ENCODE assay signal across 21 cellular contexts in the genomic region with DNA sequence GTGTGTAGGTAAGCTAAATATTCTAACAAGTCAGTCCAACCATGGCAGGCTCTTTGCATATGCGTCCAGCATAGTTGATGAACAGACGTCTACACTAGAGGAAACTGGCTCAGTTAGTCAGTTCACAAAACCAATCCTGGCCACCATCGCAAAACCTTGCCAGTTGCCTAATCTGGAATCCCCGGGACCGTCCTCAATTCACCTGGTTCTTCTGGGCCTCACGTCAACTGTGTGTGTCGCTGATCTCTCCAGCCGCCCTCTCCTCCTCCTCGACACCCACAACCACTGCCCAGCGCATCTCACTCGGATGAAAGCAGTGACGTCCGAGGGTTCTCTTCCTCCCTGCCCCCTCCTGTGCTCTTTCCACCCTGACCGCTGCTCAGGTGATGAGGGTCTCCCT.
"Had no signal": no experiment of that assay in that cellular context is flagged by ENCODE, and none has a peak within 500 bp of the region (broad histone marks: within the 10 kb centered on the region; RNA-seq: fewer than 3 reads in every experiment).

No MANE protein-coding gene starts in this region.

- H3K27ac ChIP-seq: coronary artery, esophagus squamous epithelium, gastroesophageal sphincter, sigmoid colon, stomach, suprapubic skin, tibial nerve, WERI-Rb-1 had no signal

- ATAC-seq: activated CD8-positive, alpha-beta T cell treated with anti-CD3 and anti-CD28 coated beads, Interleukin-2, amount 10 ng/mL, durations not matched to agents 7 days and 5 days; activated T-helper 17 cell treated with anti-CD3 and anti-CD28 coated beads, Interleukin-2, amount 50 U/mL, for 72 hours; gastroesophageal sphincter; mucosa of descending colon; stimulated activated memory B cell treated with anti-CD40 and anti-IgM and Interleukin-4, amounts not matched to agents 10 μg/mL and 1 μg/mL and 100 μg/mL, for 72 hours had no signal

- H3K4me3 ChIP-seq: coronary artery, esophagus squamous epithelium, gastroesophageal sphincter, mucosa of descending colon, sigmoid colon, smooth muscle cell, stomach, suprapubic skin, tibial nerve had no signal

- H3K27me3 Mint-ChIP-seq: activated naive CD8-positive, alpha-beta T cell treated with anti-CD3 and anti-CD28 coated beads for 36 hours; activated T-cell treated with anti-CD3 and anti-CD28 coated beads, Interleukin-2, amount 50 U/mL, for 24 hours; activated T-helper 17 cell treated with anti-CD3 and anti-CD28 coated beads, Interleukin-2, amount 50 U/mL, for 72 hours; memory B cell; stimulated activated memory B cell treated with anti-CD40 and anti-IgM and Interleukin-4, amounts not matched to agents 10 μg/mL and 1 μg/mL and 100 μg/mL, for 72 hours had no signal

- H3K4me3 Mint-ChIP-seq: activated CD8-positive, alpha-beta T cell treated with anti-CD3 and anti-CD28 coated beads, Interleukin-2, amount 10 ng/mL, durations not matched to agents 7 days and 5 days; activated naive CD8-positive, alpha-beta T cell treated with anti-CD3 and anti-CD28 coated beads for 36 hours; activated T-cell treated with anti-CD3 and anti-CD28 coated beads, Interleukin-2, amount 50 U/mL, for 24 hours; activated T-helper 17 cell treated with anti-CD3 and anti-CD28 coated beads, Interleukin-2, amount 50 U/mL, for 72 hours; memory B cell; stimulated activated memory B cell treated with anti-CD40 and anti-IgM and Interleukin-4, amounts not matched to agents 10 μg/mL and 1 μg/mL and 100 μg/mL, for 72 hours had no signal

- H3K9me3 ChIP-seq: gastroesophageal sphincter, suprapubic skin had no signal

- DNase-seq: activated CD4-positive, alpha-beta T cell treated with anti-CD3 and anti-CD28 coated beads for 1 hour; activated CD4-positive, alpha-beta T cell treated with anti-CD3 and anti-CD28 coated beads, Interleukin-2, amount 50 U/mL, for 1 hour; activated CD8-positive, alpha-beta T cell treated with anti-CD3 and anti-CD28 coated beads, Interleukin-2, amount 10 ng/mL, durations not matched to agents 7 days and 5 days; activated naive CD4-positive, alpha-beta T cell treated with Interleukin-2 at 50 U/mL for 16 hours; activated naive CD8-positive, alpha-beta T cell treated with anti-CD3 and anti-CD28 coated beads for 36 hours; activated T-cell treated with anti-CD3 and anti-CD28 coated beads, Interleukin-2, amount 50 U/mL, for 24 hours; esophagus squamous epithelium; mucosa of descending colon; posterior cingulate gyrus; sigmoid colon; stimulated activated CD4-positive, alpha-beta T cell treated with anti-CD3 and anti-CD28 coated beads, Interleukin-15, amount 100 ng/mL, for 24 hours; WERI-Rb-1 had no signal

- H3K4me1 Mint-ChIP-seq: activated T-helper 17 cell treated with anti-CD3 and anti-CD28 coated beads, Interleukin-2, amount 50 U/mL, for 72 hours had no signal

- H3K27ac Mint-ChIP-seq: activated CD8-positive, alpha-beta T cell treated with anti-CD3 and anti-CD28 coated beads, Interleukin-2, amount 10 ng/mL, durations not matched to agents 7 days and 5 days; activated naive CD8-positive, alpha-beta T cell treated with anti-CD3 and anti-CD28 coated beads for 36 hours; activated T-cell treated with anti-CD3 and anti-CD28 coated beads, Interleukin-2, amount 50 U/mL, for 24 hours; activated T-helper 17 cell treated with anti-CD3 and anti-CD28 coated beads, Interleukin-2, amount 50 U/mL, for 72 hours; memory B cell; stimulated activated memory B cell treated with anti-CD40 and anti-IgM and Interleukin-4, amounts not matched to agents 10 μg/mL and 1 μg/mL and 100 μg/mL, for 72 hours had no signal

- H3K4me2 ChIP-seq: smooth muscle cell had no signal

- H3K27me3 ChIP-seq: esophagus squamous epithelium, gastroesophageal sphincter, sigmoid colon, stomach, suprapubic skin, tibial nerve had no signal

- H3K9me3 Mint-ChIP-seq: activated T-helper 17 cell treated with anti-CD3 and anti-CD28 coated beads, Interleukin-2, amount 50 U/mL, for 72 hours; stimulated activated memory B cell treated with anti-CD40 and anti-IgM and Interleukin-4, amounts not matched to agents 10 μg/mL and 1 μg/mL and 100 μg/mL, for 72 hours had no signal
